ENCODE assay signal across 1 cellular context in genomic region chr3:52090620-52091468, GRCh38.
TF ChIP-seq lines count a peak whose summit lies in the region.

No MANE protein-coding gene starts in this region.

TF ChIP-seq in HepG2, 621 proteins besides CTCF, POLR2A, EP300 and RAD21:
- TF ChIP-seq HDAC6 (IDR thresholded peaks at IDR 0.05; ENCODE audit: low read depth, low read length) = no peak
- TF ChIP-seq MXD4 (CRISPR knock-in tag; IDR thresholded peaks at IDR 0.05) = no peak
- no peak for TF ChIP-seq TEAD2 (CRISPR knock-in tag; IDR thresholded peaks at IDR 0.05)
- TF ChIP-seq TBL1XR1 (IDR thresholded peaks at IDR 0.05; ENCODE audit: borderline replicate concordance, low read length, partially characterized antibody) = no peak
- TF ChIP-seq, protein P1, sequence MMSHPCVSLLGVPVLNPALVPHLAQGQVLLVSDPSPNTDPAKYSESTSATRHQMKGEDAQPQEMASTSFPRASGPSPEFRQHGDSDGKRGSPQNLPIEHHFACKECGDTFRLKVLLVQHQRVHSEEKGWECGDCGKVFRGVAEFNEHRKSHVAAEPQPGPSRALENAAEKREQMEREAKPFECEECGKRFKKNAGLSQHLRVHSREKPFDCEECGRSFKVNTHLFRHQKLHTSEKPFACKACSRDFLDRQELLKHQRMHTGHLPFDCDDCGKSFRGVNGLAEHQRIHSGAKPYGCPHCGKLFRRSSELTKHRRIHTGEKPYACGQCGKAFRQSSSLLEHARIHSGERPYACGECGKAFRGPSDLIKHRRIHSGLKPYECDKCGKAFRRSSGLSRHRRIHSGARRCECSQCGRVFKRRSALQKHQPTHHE (CRISPR knock-in tag; IDR thresholded peaks at IDR 0.05; ENCODE audit: borderline replicate concordance) = no peak
- no peak for TF ChIP-seq PLRG1 (conservative IDR thresholded peaks at IDR 0.05)
- TF ChIP-seq, protein P2, sequence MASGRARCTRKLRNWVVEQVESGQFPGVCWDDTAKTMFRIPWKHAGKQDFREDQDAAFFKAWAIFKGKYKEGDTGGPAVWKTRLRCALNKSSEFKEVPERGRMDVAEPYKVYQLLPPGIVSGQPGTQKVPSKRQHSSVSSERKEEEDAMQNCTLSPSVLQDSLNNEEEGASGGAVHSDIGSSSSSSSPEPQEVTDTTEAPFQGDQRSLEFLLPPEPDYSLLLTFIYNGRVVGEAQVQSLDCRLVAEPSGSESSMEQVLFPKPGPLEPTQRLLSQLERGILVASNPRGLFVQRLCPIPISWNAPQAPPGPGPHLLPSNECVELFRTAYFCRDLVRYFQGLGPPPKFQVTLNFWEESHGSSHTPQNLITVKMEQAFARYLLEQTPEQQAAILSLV (CRISPR knock-in tag; IDR thresholded peaks at IDR 0.05; ENCODE audit: borderline replicate concordance) = no peak
- TF ChIP-seq ZNF207 (IDR thresholded peaks at IDR 0.05; ENCODE audit: borderline replicate concordance) = no peak
- TF ChIP-seq ZNF12 (CRISPR knock-in tag; IDR thresholded peaks at IDR 0.05) = no peak
- no peak for TF ChIP-seq CBX5 (CRISPR knock-in tag; IDR thresholded peaks at IDR 0.05; ENCODE audit: borderline replicate concordance)
- TF ChIP-seq SIN3A (IDR thresholded peaks at IDR 0.05; ENCODE audit: borderline replicate concordance, low read depth, low read length) = no peak
- TF ChIP-seq RBFOX2 (IDR thresholded peaks at IDR 0.05; ENCODE audit: low read depth, low read length) = no peak
- TF ChIP-seq ZFP82 (CRISPR knock-in tag; IDR thresholded peaks at IDR 0.05; ENCODE audit: borderline replicate concordance) = no peak
- no peak for TF ChIP-seq ZFY (CRISPR knock-in tag; IDR thresholded peaks at IDR 0.05)
- TF ChIP-seq TBX3 (IDR thresholded peaks at IDR 0.05; ENCODE audit: borderline replicate concordance) = no peak
- TF ChIP-seq ZNF678 (CRISPR knock-in tag; IDR thresholded peaks at IDR 0.05) = no peak
- TF ChIP-seq NFE2L2 (IDR thresholded peaks at IDR 0.05; ENCODE audit: low read length) = no peak
- no peak for TF ChIP-seq ATAD3A (CRISPR knock-in tag; IDR thresholded peaks at IDR 0.05)
- TF ChIP-seq MTA1 (CRISPR knock-in tag; IDR thresholded peaks at IDR 0.05; ENCODE audit: borderline replicate concordance) = no peak
